In the genomic region with DNA sequence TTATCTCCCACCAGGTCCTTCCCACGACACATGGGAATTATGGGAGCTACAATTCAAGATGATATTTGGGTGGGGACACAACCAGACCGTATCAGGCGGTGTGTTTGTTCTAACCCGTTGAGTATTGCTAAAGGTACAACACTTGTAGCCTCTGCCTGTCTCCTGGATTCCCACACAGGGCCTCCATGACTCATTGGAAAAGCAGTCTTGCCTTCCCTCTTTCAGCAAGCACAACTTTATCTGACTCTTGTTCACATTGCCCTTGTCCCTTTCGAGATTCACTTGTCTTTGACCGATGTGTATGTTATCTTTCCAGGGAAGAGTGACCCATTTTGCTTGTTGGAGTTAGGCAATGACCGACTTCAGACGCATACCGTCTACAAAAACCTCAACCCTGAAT, we compare ENCODE assay signal across 15 cellular contexts.
DNase-seq lines count a peak whose midpoint lies in the region; TF ChIP-seq lines count a peak whose summit lies in the region.
"Had no signal": no experiment of that assay in that cellular context is flagged by ENCODE, and none has a peak within 500 bp of the region (broad histone marks: within the 10 kb centered on the region; RNA-seq: fewer than 3 reads in every experiment).

No MANE protein-coding gene starts in this region.

- H3K9me3 ChIP-seq in breast epithelium, result no peaks in the 10 kb centered on the region
- H3K9me3 ChIP-seq: SJSA1 had no signal

- TF ChIP-seq CTCF in MCF 10A (IDR thresholded peaks at IDR 0.05; ENCODE audit: unreplicated experiment) (no peak), breast epithelium (IDR thresholded peaks at IDR 0.05) (no peak), brain microvascular endothelial cell (IDR thresholded peaks at IDR 0.05; ENCODE audit: low read depth, low read length, missing control alignments) (no peak)

- no peaks in the 10 kb centered on the region for H3K4me1 Mint-ChIP-seq in MCF 10A (ENCODE audit: insufficient read depth, unreplicated experiment)

- intact Hi-C loops in MCF 10A (cut with micrococcal nuclease) (no loop called here), breast epithelium (cut with DNase I; ENCODE audit: low total_unique reads) (no loop called here)

- peak; percentile 29 for DNase-seq in MCF 10A (ENCODE audit: unreplicated experiment)
- no peak for DNase-seq in breast epithelium (ENCODE audit: low spot score in 2 of 2)
- DNase-seq in brain microvascular endothelial cell, result peak; percentile 43
- DNase-seq in kidney tubule cell (ENCODE audit: low spot score), result peak; percentile 52
- DNase-seq in GOT3 (lab: John Stamatoyannopoulos, UW), result no peak
- DNase-seq in AML-193 (lab: John Stamatoyannopoulos, UW), result no peak
- DNase-seq in SHP77 (lab: John Stamatoyannopoulos, UW), result no peak
- DNase-seq in SKM-1 (lab: John Stamatoyannopoulos, UW; ENCODE audit: unreplicated experiment), result no peak
- DNase-seq: GDM1, NCI-H1436, NCI-H2029 treated with DMSO at 0.1 percent for 48 hours, NCI-H510A had no signal

- H3K4me3 Mint-ChIP-seq in MCF 10A (ENCODE audit: unreplicated experiment), result no peak overlapping the region

- CTCF ChIA-PET in MCF 10A (lab: Yijun Ruan, JAX), result no interaction called here

- no TSS peak for BruUV-seq in MCF 10A (replicated peaks; lab: Mats Ljungman, UMichigan)

- in situ Hi-C loops in brain microvascular endothelial cell (cut with HindIII; ENCODE audit: low pct_ligation_motif_present, low sequenced_read_pairs), result no loop called here

- H3K27me3 ChIP-seq in breast epithelium (no peaks in the 10 kb centered on the region), brain microvascular endothelial cell (replicated peaks) (no peaks in the 10 kb centered on the region)
- H3K27me3 ChIP-seq: BLaER1 treated with 17β-estradiol and CSF1 and Interleukin-3, amounts not matched to agents 10 nM and 100 nM; SJSA1 had no signal

- H3K4me3 ChIP-seq in breast epithelium (no peak overlapping the region), brain microvascular endothelial cell (ENCODE audit: low read depth, low read length) (no peak overlapping the region)
- H3K4me3 ChIP-seq: BLaER1 treated with 17β-estradiol and CSF1 and Interleukin-3, amounts not matched to agents 10 nM and 100 nM; SJSA1 had no signal

- no peak for TF ChIP-seq POLR2A in breast epithelium (IDR thresholded peaks at IDR 0.05)

- POLR2A ChIA-PET in MCF 10A (lab: Yijun Ruan, JAX), result no interaction called here

- H3K4me1 ChIP-seq in breast epithelium, result no peaks in the 10 kb centered on the region
- H3K4me1 ChIP-seq: SJSA1 had no signal

- no peak overlapping the region for H3K27ac Mint-ChIP-seq in MCF 10A (ENCODE audit: low read depth, unreplicated experiment)

- H3K36me3 Mint-ChIP-seq in MCF 10A (ENCODE audit: insufficient read depth, unreplicated experiment), result peaks cover 17% of the 10 kb centered on the region

- no peak overlapping the region for H3K27ac ChIP-seq in breast epithelium
- no peak overlapping the region for H3K27ac ChIP-seq in brain microvascular endothelial cell
- H3K27ac ChIP-seq: 22Rv1; BLaER1 treated with 17β-estradiol and CSF1 and Interleukin-3, amounts not matched to agents 10 nM and 100 nM; SJSA1 had no signal

- no peaks in the 10 kb centered on the region for H3K9me3 Mint-ChIP-seq in MCF 10A (ENCODE audit: unreplicated experiment)

- H3K36me3 ChIP-seq in breast epithelium (no peaks in the 10 kb centered on the region), brain microvascular endothelial cell (replicated peaks) (no peaks in the 10 kb centered on the region)
- H3K36me3 ChIP-seq: SJSA1 had no signal

- no peaks in the 10 kb centered on the region for H3K27me3 Mint-ChIP-seq in MCF 10A (ENCODE audit: insufficient read depth, unreplicated experiment)

Comparison
In these comparisons a context has a peak if more than half of its experiments do, and no peak if none do; other contexts are left out.
1. DNase-seq: peak in MCF 10A (single experiment), brain microvascular endothelial cell (single experiment) and kidney tubule cell (single experiment); none in breast epithelium (0 of 2), GOT3 (single experiment), AML-193 (0 of 2), SHP77 (0 of 2) and SKM-1 (single experiment).